In the genomic region with DNA sequence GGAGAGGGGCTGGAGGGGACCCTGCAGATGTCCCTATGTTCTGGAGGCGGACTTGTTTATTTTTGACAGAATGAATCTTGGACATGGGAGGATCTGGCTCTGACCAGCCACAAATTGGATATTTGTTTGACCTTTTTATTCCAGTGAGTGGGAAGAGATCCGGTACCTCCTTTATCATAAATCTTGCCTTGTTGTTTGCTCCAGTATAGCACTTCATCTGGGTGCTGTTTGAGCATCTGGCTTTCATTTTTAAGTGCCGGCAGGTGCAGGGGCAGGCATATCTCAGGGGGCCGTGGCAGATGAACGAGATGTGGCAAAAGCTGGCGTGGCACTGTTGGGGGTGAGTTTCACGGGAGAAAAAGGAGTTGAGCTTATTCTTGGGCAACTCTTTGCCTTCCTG, we compare ENCODE assay signal across 11 cellular contexts. TPM values are rescaled to one million over a fixed set of nuclear protein-coding genes. Genes with fewer than 3 reads are reported as not detected.
DNase-seq lines count a peak whose midpoint lies in the region; ATAC-seq, FAIRE-seq and TF ChIP-seq lines count a peak whose summit lies in the region.
"Had no signal": no experiment of that assay in that cellular context is flagged by ENCODE, and none has a peak within 500 bp of the region (broad histone marks: within the 10 kb centered on the region; RNA-seq: fewer than 3 reads in every experiment).

No MANE protein-coding gene starts in this region.

- H3K4me3 ChIP-seq in GM23338: no peak overlapping the region
- no peak overlapping the region for H3K4me3 ChIP-seq in right cardiac atrium (ENCODE audit: low read length)
- H3K4me3 ChIP-seq: testis had no signal

- peaks cover 22% of the 10 kb centered on the region for H3K4me1 ChIP-seq in GM23338 (ENCODE audit: insufficient read depth)
- peaks cover 9% of the 10 kb centered on the region for H3K4me1 ChIP-seq in right cardiac atrium (ENCODE audit: control insufficient read depth, insufficient read depth, low read length)

- FAIRE-seq in GM19239 (lab: Jason Lieb, UNC): no peak

- no peaks in the 10 kb centered on the region for H3K9me3 ChIP-seq in right cardiac atrium (ENCODE audit: control insufficient read depth, low read length)
- H3K9me3 ChIP-seq: testis had no signal

- H3K79me2 ChIP-seq in GM23338 (replicated peaks; ENCODE audit: insufficient read depth): peaks cover 28% of the 10 kb centered on the region

- H2AFZ ChIP-seq in GM23338: no peak overlapping the region

- H3K9me3 Mint-ChIP-seq in GM23338 (peaks cover 16% of the 10 kb centered on the region), nephron progenitor cell (peaks cover 36% of the 10 kb centered on the region)
- H3K9me3 Mint-ChIP-seq: immature natural killer cell had no signal

- H3K36me3 Mint-ChIP-seq in GM23338 (ENCODE audit: low read depth): peaks cover 31% of the 10 kb centered on the region
- H3K36me3 Mint-ChIP-seq in nephron progenitor cell (ENCODE audit: low read depth): peaks cover 71% of the 10 kb centered on the region

- H3K27me3 ChIP-seq in GM23338 (ENCODE audit: insufficient read depth) (no peaks in the 10 kb centered on the region), right cardiac atrium (ENCODE audit: control insufficient read depth, insufficient read depth) (no peaks in the 10 kb centered on the region)
- H3K27me3 ChIP-seq: testis had no signal

- no peaks in the 10 kb centered on the region for H3F3A ChIP-seq in GM23338 (replicated peaks; ENCODE audit: low read depth)

- peaks cover 7% of the 10 kb centered on the region; the same call in 1 of the 2 replicates for H3K36me3 ChIP-seq in GM23338 (ENCODE audit: insufficient read depth)

- 83% methylated on average over 7 of the region's 7 CpGs for WGBS in right cardiac atrium

- H3K4me3 Mint-ChIP-seq in GM23338 (no peak overlapping the region; the same call in 2 of the 3 replicates), nephron progenitor cell (peak overlapping the region; percentile 26)
- H3K4me3 Mint-ChIP-seq: immature natural killer cell had no signal

- TF ChIP-seq CTCF in GM23338 (conservative IDR thresholded peaks at IDR 0.05; ENCODE audit: low read depth in 2 of 2) (no peak), nephron progenitor cell (IDR thresholded peaks at IDR 0.05) (no peak)

- DNase-seq in GM23338 (ENCODE audit: low spot score): no peak
- DNase-seq in NCI-H2029 treated with DMSO at 0.1 percent for 48 hours (lab: John Stamatoyannopoulos, UW): peak; percentile 65
- DNase-seq in SK-N-DZ (ENCODE audit: low spot score): peak; percentile 48
- DNase-seq in nephron progenitor cell: no peak
- no peak for DNase-seq in GM19239 (ENCODE audit: insufficient read length, low spot score)
- no peak for DNase-seq in right cardiac atrium
- DNase-seq in activated naive CD4-positive, alpha-beta T cell treated with anti-CD3 and anti-CD28 coated beads, Interleukin-2, amount 50 U/mL, for 16 hours: no peak
- DNase-seq in UCSD-AML1 (lab: John Stamatoyannopoulos, UW; ENCODE audit: unreplicated experiment): no peak
- DNase-seq: immature natural killer cell; NK-92 treated with Interleukin-12 subunit alpha and Interleukin-12 subunit beta, amount 100 ng/mL, for 24 hours; testis had no signal

- H3K27me3 Mint-ChIP-seq in GM23338 (ENCODE audit: insufficient read depth, low read depth, poor library complexity): peaks cover 6% of the 10 kb centered on the region
- H3K27me3 Mint-ChIP-seq in nephron progenitor cell (ENCODE audit: low read depth, poor library complexity): peaks cover 4% of the 10 kb centered on the region

- H3K27ac ChIP-seq in GM23338 (ENCODE audit: low read depth) (peak overlapping the region; percentile 59; the same call in 1 of the 2 replicates), right cardiac atrium (ENCODE audit: low read length) (no peak overlapping the region)
- H3K27ac ChIP-seq: testis had no signal

- H3K4me2 ChIP-seq in GM23338: 0 out of 2 replicates have a peak overlapping the region, but pooled peaks have one; percentile 12

- intact Hi-C loops in right cardiac atrium (cut with DNase I): no loop called here

- H3K4me1 Mint-ChIP-seq in GM23338 (peaks cover 38% of the 10 kb centered on the region), nephron progenitor cell (peaks cover 72% of the 10 kb centered on the region)

- H4K20me1 ChIP-seq in GM23338 (replicated peaks; ENCODE audit: insufficient read depth): peaks cover 28% of the 10 kb centered on the region

- H3K9me2 ChIP-seq in GM23338 (ENCODE audit: insufficient read depth): no peaks in the 10 kb centered on the region

- ATAC-seq in GM23338 (no peak), right cardiac atrium (no peak)

- 0 out of 2 replicates have a peak overlapping the region, but pooled peaks have one; percentile 2 for H3K27ac Mint-ChIP-seq in GM23338
- H3K27ac Mint-ChIP-seq in nephron progenitor cell: peak overlapping the region; percentile 95

TF ChIP-seq in GM23338, 12 proteins besides CTCF, POLR2A, EP300 and RAD21 (continues in another document):
- TF ChIP-seq CREB1 (CRISPR knock-in tag; IDR thresholded peaks at IDR 0.05; ENCODE audit: low read depth) (no peak), ZNF114 (CRISPR knock-in tag; IDR thresholded peaks at IDR 0.05) (no peak), EZH2 (IDR thresholded peaks at IDR 0.05; ENCODE audit: low read depth, unreplicated experiment) (no peak)
- TF ChIP-seq, protein P1, sequence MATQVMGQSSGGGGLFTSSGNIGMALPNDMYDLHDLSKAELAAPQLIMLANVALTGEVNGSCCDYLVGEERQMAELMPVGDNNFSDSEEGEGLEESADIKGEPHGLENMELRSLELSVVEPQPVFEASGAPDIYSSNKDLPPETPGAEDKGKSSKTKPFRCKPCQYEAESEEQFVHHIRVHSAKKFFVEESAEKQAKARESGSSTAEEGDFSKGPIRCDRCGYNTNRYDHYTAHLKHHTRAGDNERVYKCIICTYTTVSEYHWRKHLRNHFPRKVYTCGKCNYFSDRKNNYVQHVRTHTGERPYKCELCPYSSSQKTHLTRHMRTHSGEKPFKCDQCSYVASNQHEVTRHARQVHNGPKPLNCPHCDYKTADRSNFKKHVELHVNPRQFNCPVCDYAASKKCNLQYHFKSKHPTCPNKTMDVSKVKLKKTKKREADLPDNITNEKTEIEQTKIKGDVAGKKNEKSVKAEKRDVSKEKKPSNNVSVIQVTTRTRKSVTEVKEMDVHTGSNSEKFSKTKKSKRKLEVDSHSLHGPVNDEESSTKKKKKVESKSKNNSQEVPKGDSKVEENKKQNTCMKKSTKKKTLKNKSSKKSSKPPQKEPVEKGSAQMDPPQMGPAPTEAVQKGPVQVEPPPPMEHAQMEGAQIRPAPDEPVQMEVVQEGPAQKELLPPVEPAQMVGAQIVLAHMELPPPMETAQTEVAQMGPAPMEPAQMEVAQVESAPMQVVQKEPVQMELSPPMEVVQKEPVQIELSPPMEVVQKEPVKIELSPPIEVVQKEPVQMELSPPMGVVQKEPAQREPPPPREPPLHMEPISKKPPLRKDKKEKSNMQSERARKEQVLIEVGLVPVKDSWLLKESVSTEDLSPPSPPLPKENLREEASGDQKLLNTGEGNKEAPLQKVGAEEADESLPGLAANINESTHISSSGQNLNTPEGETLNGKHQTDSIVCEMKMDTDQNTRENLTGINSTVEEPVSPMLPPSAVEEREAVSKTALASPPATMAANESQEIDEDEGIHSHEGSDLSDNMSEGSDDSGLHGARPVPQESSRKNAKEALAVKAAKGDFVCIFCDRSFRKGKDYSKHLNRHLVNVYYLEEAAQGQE (IDR thresholded peaks at IDR 0.05; ENCODE audit: unreplicated experiment): no peak

RNA-seq across cellular contexts. Expression of a gene that starts 37.8 kb away (rescaled TPM):
- total RNA-seq in GM23338 (2014; rRNA removed; shearing (Covaris generic)): 34.0 and 41.8 TPM in 2 replicates
- 18.9 and 19.1 TPM in 2 replicates for polyA plus RNA-seq in GM23338 (2016; fragmentation: Nextera tagmentation; extraction: Ambion mirVana)
- polyA plus RNA-seq in SK-N-DZ (2014; cell fraction: cytosol; rRNA removed): 24.2 and 32.3 TPM in 2 replicates
- 19.7 and 28.7 TPM in 2 replicates for polyA plus RNA-seq in SK-N-DZ (2014; cell fraction: nucleus; rRNA removed)
- 100 to 1,000 TPM; 105 to 113 (median 109) TPM for total RNA-seq in right cardiac atrium
- polyA plus RNA-seq in right cardiac atrium: 43.9 TPM

Comparison
In these comparisons a context has a peak if more than half of its experiments do, and no peak if none do; other contexts are left out.
1. DNase-seq: peak in NCI-H2029 treated with DMSO at 0.1 percent for 48 hours (single experiment) and SK-N-DZ (single experiment); none in GM23338 (single experiment), nephron progenitor cell (single experiment), GM19239 (single experiment), right cardiac atrium (0 of 3), activated naive CD4-positive, alpha-beta T cell treated with anti-CD3 and anti-CD28 coated beads, Interleukin-2, amount 50 U/mL, for 16 hours (single experiment) and UCSD-AML1 (single experiment).